In the genomic region with DNA sequence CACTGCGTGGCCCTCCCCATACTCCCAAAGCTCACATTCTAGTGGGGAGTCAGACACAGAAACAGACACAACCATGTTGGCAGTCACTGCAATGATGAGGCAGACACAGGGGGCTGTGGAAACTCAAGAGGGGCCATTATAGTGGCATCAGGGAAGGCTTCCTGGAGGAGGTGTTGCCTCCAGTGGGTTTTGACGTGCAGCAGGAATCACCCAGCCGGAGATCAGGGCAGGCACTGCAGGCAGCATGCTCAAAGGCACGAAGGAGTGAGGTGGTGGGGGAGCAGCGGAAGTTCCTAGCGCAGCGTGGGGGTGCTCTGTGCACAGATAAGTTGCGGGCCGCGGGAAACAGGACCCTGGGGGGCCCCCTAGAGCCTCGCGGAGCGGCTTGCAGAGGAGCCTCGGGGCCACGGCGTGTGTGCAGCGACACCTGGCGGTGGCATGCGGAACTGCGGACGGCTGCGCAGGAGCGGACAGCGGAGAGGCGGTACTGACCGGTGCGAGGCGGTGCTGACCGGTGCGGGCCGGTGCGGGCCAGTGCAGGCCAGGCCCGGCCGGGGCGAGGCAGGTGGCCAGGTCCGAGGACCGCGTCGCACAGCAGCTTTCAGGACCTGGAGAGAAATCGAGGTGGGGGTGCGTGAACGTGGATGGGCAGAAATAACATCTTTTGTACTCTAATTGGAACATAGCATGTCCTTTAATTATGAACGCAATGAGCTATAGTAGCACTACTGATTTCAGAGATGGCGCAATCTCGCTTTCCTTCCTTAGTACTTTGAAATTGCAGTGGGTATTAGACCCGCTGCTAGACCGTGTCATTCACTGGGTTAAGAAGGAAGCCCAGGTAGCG, we compare ENCODE assay signal across 8 cellular contexts.
A peak's percentile ranks its signal among the peaks of the same experiment; 100 is the strongest.
DNase-seq lines count a peak whose midpoint lies in the region; ATAC-seq and TF ChIP-seq lines count a peak whose summit lies in the region.

No MANE protein-coding gene starts in this region.

- no peaks in the 10 kb centered on the region for H3K36me3 ChIP-seq in ACC112 (ENCODE audit: insufficient read depth, low read length)
- no peaks in the 10 kb centered on the region for H3K36me3 ChIP-seq in HUES6 (ENCODE audit: control insufficient read depth, insufficient read depth, low read length)
- no peaks in the 10 kb centered on the region for H3K36me3 ChIP-seq in adipocyte (ENCODE audit: control insufficient read depth, insufficient read depth, low read length, severe bottlenecking)
- no peaks in the 10 kb centered on the region for H3K36me3 ChIP-seq in left ventricle myocardium inferior

- DNase-seq in T-helper 17 cell (peak; percentile 60 to 78 (median 66)), adipocyte (ENCODE audit: low read depth) (peak; percentile 83), left ventricle myocardium inferior (peak; percentile 72), retina (peak; percentile 95)

- H3K9me3 ChIP-seq in HUES6 (ENCODE audit: control insufficient read depth, insufficient read depth, low read depth, low read length) (no peaks in the 10 kb centered on the region), T-helper 17 cell (ENCODE audit: control insufficient read depth, low read length, poor library complexity, severe bottlenecking) (no peaks in the 10 kb centered on the region), adipocyte (ENCODE audit: control insufficient read depth, low read length) (no peaks in the 10 kb centered on the region), left ventricle myocardium inferior (replicated peaks) (no peaks in the 10 kb centered on the region)

- no peaks in the 10 kb centered on the region for H3K36me3 Mint-ChIP-seq in T-helper 17 cell (ENCODE audit: low read depth)

- peak overlapping the region; percentile 46 for H3K27ac Mint-ChIP-seq in T-helper 17 cell

- no peaks in the 10 kb centered on the region for H3K79me2 ChIP-seq in ACC112 (ENCODE audit: control insufficient read depth, insufficient read depth, low read length, unreplicated experiment)

- H3K4me1 ChIP-seq in ACC112 (ENCODE audit: control insufficient read depth, insufficient read depth, low read length, unreplicated experiment) (peaks cover 8% of the 10 kb centered on the region), HUES6 (ENCODE audit: control insufficient read depth, insufficient read depth, low read length) (peaks cover 11% of the 10 kb centered on the region), adipocyte (ENCODE audit: control insufficient read depth, insufficient read depth, low read length) (peaks cover 21% of the 10 kb centered on the region), left ventricle myocardium inferior (peaks cover 22% of the 10 kb centered on the region)

- intact Hi-C loops in left ventricle myocardium inferior (cut with micrococcal nuclease), result no loop called here

- H3K27me3 Mint-ChIP-seq in T-helper 17 cell, result peaks cover 18% of the 10 kb centered on the region

- peak overlapping the region; percentile 66 for H3K4me3 Mint-ChIP-seq in T-helper 17 cell

- no peaks in the 10 kb centered on the region for H3K27me3 ChIP-seq in ACC112 (ENCODE audit: insufficient read depth, low read length)
- peaks cover 38% of the 10 kb centered on the region for H3K27me3 ChIP-seq in HUES6 (ENCODE audit: control insufficient read depth, insufficient read depth, low read length)
- no peaks in the 10 kb centered on the region for H3K27me3 ChIP-seq in adipocyte (replicated peaks; ENCODE audit: control insufficient read depth, insufficient read depth, low read length)
- H3K27me3 ChIP-seq in left ventricle myocardium inferior (ENCODE audit: low read depth), result peaks cover 58% of the 10 kb centered on the region

- peaks cover 49% of the 10 kb centered on the region for H3K4me1 Mint-ChIP-seq in T-helper 17 cell

- H3K9ac ChIP-seq in HUES6 (ENCODE audit: low read length) (peak overlapping the region; percentile 21), adipocyte (ENCODE audit: low read length) (peak overlapping the region; percentile 24)

- ATAC-seq in GM18505 (IDR thresholded peaks at IDR 0.05; ENCODE audit: unreplicated experiment) (peak; percentile 54), T-helper 17 cell (peak; percentile 76), HG03196 (IDR thresholded peaks at IDR 0.05; ENCODE audit: unreplicated experiment) (no peak)

- H3K27ac ChIP-seq in ACC112 (ENCODE audit: low read depth, low read length) (peak overlapping the region; percentile 35), HUES6 (ENCODE audit: low read depth, low read length) (no peak overlapping the region), left ventricle myocardium inferior (replicated peaks) (no peak overlapping the region)

- H3K4me3 ChIP-seq in ACC112 (ENCODE audit: low read depth, low read length), result no peak overlapping the region
- peak overlapping the region; percentile 21; the same call in 1 of the 2 replicates for H3K4me3 ChIP-seq in HUES6 (ENCODE audit: low read depth, low read length)
- peak overlapping the region; percentile 22 for H3K4me3 ChIP-seq in adipocyte (ENCODE audit: low read length)
- no peak overlapping the region for H3K4me3 ChIP-seq in left ventricle myocardium inferior

- TF ChIP-seq POLR2A in GM18505 (IDR thresholded peaks at IDR 0.05; ENCODE audit: borderline replicate concordance, extremely low read depth, insufficient read depth, insufficient read length), result no peak

- peak; percentile 99 for TF ChIP-seq CTCF in left ventricle myocardium inferior (IDR thresholded peaks at IDR 0.05; ENCODE audit: borderline replicate concordance)

- peak overlapping the region; percentile 12 for H2AFZ ChIP-seq in ACC112 (ENCODE audit: low read length, unreplicated experiment)

Comparison
In these comparisons a context has a peak if more than half of its experiments do, and no peak if none do; other contexts are left out.
1. H3K4me3 ChIP-seq: peak in HUES6 (single experiment) and adipocyte (single experiment); none in ACC112 (single experiment) and left ventricle myocardium inferior (single experiment).
2. Peak in every context shown above with its lines, with median percentiles within 50 percentile points of each other: DNase-seq.